ENCODE assay signal across 23 cellular contexts in genomic region chr4:111992604-111993151, GRCh38.
DNase-seq lines count a peak whose midpoint lies in the region; ATAC-seq, FAIRE-seq and TF ChIP-seq lines count a peak whose summit lies in the region.
"Had no signal": no experiment of that assay in that cellular context is flagged by ENCODE, and none has a peak within 500 bp of the region (broad histone marks: within the 10 kb centered on the region; RNA-seq: fewer than 3 reads in every experiment).

No MANE protein-coding gene starts in this region.

- H2AFZ ChIP-seq in PC-9: peak overlapping the region; percentile 22; the same call in 1 of the 2 replicates
- H2AFZ ChIP-seq: GM23248 had no signal

- BruUV-seq in PC-9 (replicated peaks; lab: Mats Ljungman, UMichigan) (no TSS peak), Caco-2 (replicated peaks; lab: Mats Ljungman, UMichigan) (no TSS peak)

- H3K4me1 ChIP-seq in PC-9 (replicated peaks; ENCODE audit: insufficient read depth) (peaks cover 7% of the 10 kb centered on the region; the same call in 1 of the 2 replicates), SJCRH30 (peaks cover 4% of the 10 kb centered on the region; the same call in 1 of the 2 replicates), Caco-2 (no peaks in the 10 kb centered on the region)

- H3K4me3 Mint-ChIP-seq in mesothelial cell of epicardium (peak overlapping the region; percentile 1), Caco-2 (ENCODE audit: unreplicated experiment) (no peak overlapping the region)
- H3K4me3 Mint-ChIP-seq: B cell; CD8-positive, alpha-beta T cell had no signal

- H3K79me2 ChIP-seq in PC-9 (ENCODE audit: low read depth): no peaks in the 10 kb centered on the region

- H3F3A ChIP-seq in PC-9 (ENCODE audit: insufficient read depth, low read depth): no peaks in the 10 kb centered on the region

- intact Hi-C loops in PC-9 (cut with micrococcal nuclease; ENCODE audit: unreplicated experiment) (no loop called here), Caco-2 (cut with micrococcal nuclease; ENCODE audit: unreplicated experiment) (no loop called here)

- peak; percentile 2 for DNase-seq in DMS 273 (lab: John Stamatoyannopoulos, UW; ENCODE audit: unreplicated experiment)
- DNase-seq in DMS 273 treated with DMSO at 0.1 percent for 48 hours (lab: John Stamatoyannopoulos, UW): no peak
- no peak for DNase-seq in PC-9
- no peak for DNase-seq in mesothelial cell of epicardium (ENCODE audit: low spot score in 2 of 2, unreplicated experiment in 2 of 2)
- no peak for DNase-seq in SJCRH30
- no peak for DNase-seq in Caco-2
- no peak for DNase-seq in D721Med (ENCODE audit: insufficient read length, low spot score)
- DNase-seq: CD8-positive, alpha-beta T cell; GM23248; H7; IMR-90; KG1; MG63; NCI-H1105 treated with DMSO at 0.1 percent for 48 hours; NCI-H2029; NCI-H446 treated with DMSO at 0.1 percent for 48 hours; PC-3; Right ventricle myocardium superior; RPMI8226 had no signal

- no peak for FAIRE-seq in D721Med (lab: Jason Lieb, UNC)

- H3K27me3 ChIP-seq in PC-9 (ENCODE audit: insufficient read depth, low read depth) (peaks cover 5% of the 10 kb centered on the region; the same call in 1 of the 2 replicates), SJCRH30 (no peaks in the 10 kb centered on the region), Caco-2 (replicated peaks; ENCODE audit: control insufficient read depth, insufficient read depth, low read length) (no peaks in the 10 kb centered on the region)
- H3K27me3 ChIP-seq: MG63 had no signal

- H3K9me2 ChIP-seq in PC-9 (ENCODE audit: insufficient read depth): no peaks in the 10 kb centered on the region; the same call in 1 of the 2 replicates

- H3K4me2 ChIP-seq in PC-9: no peak overlapping the region

- H3K4me3 ChIP-seq in PC-9 (no peak overlapping the region), SJCRH30 (no peak overlapping the region), Caco-2 (ENCODE audit: low read depth, low read length) (no peak overlapping the region)
- H3K4me3 ChIP-seq: GM23248, MG63 had no signal

- CTCF ChIA-PET in PC-9 (lab: Charles Lee): no interaction called here
- CTCF ChIA-PET in Caco-2 (lab: Charles Lee): no interaction called here

- ATAC-seq in GM19397 (IDR thresholded peaks at IDR 0.05; ENCODE audit: unreplicated experiment): no peak
- ATAC-seq: CD8-positive, alpha-beta T cell; PC-3 had no signal

- H3K27ac Mint-ChIP-seq in mesothelial cell of epicardium: peak overlapping the region; percentile 60
- H3K27ac Mint-ChIP-seq in Caco-2 (ENCODE audit: unreplicated experiment): no peak overlapping the region
- H3K27ac Mint-ChIP-seq: B cell; CD8-positive, alpha-beta T cell had no signal

- H3K9me3 ChIP-seq in PC-9 (ENCODE audit: insufficient read depth, low read depth): no peaks in the 10 kb centered on the region
- H3K9me3 ChIP-seq in SJCRH30 (replicated peaks): no peaks in the 10 kb centered on the region
- no peaks in the 10 kb centered on the region for H3K9me3 ChIP-seq in Caco-2
- H3K9me3 ChIP-seq: MG63 had no signal

- H3K36me3 Mint-ChIP-seq in mesothelial cell of epicardium (no peaks in the 10 kb centered on the region), Caco-2 (ENCODE audit: insufficient read depth, unreplicated experiment) (no peaks in the 10 kb centered on the region)
- H3K36me3 Mint-ChIP-seq: CD8-positive, alpha-beta T cell had no signal

- peaks cover 14% of the 10 kb centered on the region for H3K27me3 Mint-ChIP-seq in mesothelial cell of epicardium (ENCODE audit: low read depth)
- H3K27me3 Mint-ChIP-seq in Caco-2 (ENCODE audit: insufficient read depth, unreplicated experiment): peaks cover 5% of the 10 kb centered on the region

- POLR2A ChIA-PET in PC-9 (lab: Charles Lee; ENCODE audit: unreplicated experiment) (no interaction called here), Caco-2 (lab: Charles Lee) (no interaction called here)

- no peaks in the 10 kb centered on the region for H4K20me1 ChIP-seq in PC-9 (ENCODE audit: insufficient read depth)

- H3K36me3 ChIP-seq in PC-9 (ENCODE audit: low read depth): no peaks in the 10 kb centered on the region
- H3K36me3 ChIP-seq in SJCRH30: no peaks in the 10 kb centered on the region
- H3K36me3 ChIP-seq in Caco-2 (ENCODE audit: control insufficient read depth, insufficient read depth, low read length): no peaks in the 10 kb centered on the region
- H3K36me3 ChIP-seq: MG63 had no signal

- no peak for TF ChIP-seq CTCF in PC-9 (conservative IDR thresholded peaks at IDR 0.05)
- TF ChIP-seq CTCF in mesothelial cell of epicardium (IDR thresholded peaks at IDR 0.05; ENCODE audit: unreplicated experiment): no peak
- TF ChIP-seq CTCF in Caco-2 (IDR thresholded peaks at IDR 0.05; ENCODE audit: insufficient read depth in 1 of 2, low read depth in 1 of 2, low read length in 1 of 2, severe bottlenecking in 1 of 2, unreplicated experiment in 1 of 2): no peak
- no peak for TF ChIP-seq CTCF in D721Med (IDR thresholded peaks at IDR 0.05; ENCODE audit: insufficient read depth, missing control alignments)

- H3K27ac ChIP-seq in PC-9 (no peak overlapping the region), SJCRH30 (no peak overlapping the region)
- H3K27ac ChIP-seq: 22Rv1, C4-2B, GM23248 had no signal

- H3K4me1 Mint-ChIP-seq in mesothelial cell of epicardium (peaks cover 55% of the 10 kb centered on the region), Caco-2 (ENCODE audit: low read depth, unreplicated experiment) (no peaks in the 10 kb centered on the region)

- H3K9me3 Mint-ChIP-seq in mesothelial cell of epicardium (no peaks in the 10 kb centered on the region), Caco-2 (ENCODE audit: unreplicated experiment) (no peaks in the 10 kb centered on the region)
- H3K9me3 Mint-ChIP-seq: CD8-positive, alpha-beta T cell had no signal
